ENCODE assay signal across 10 cellular contexts in the genomic region with DNA sequence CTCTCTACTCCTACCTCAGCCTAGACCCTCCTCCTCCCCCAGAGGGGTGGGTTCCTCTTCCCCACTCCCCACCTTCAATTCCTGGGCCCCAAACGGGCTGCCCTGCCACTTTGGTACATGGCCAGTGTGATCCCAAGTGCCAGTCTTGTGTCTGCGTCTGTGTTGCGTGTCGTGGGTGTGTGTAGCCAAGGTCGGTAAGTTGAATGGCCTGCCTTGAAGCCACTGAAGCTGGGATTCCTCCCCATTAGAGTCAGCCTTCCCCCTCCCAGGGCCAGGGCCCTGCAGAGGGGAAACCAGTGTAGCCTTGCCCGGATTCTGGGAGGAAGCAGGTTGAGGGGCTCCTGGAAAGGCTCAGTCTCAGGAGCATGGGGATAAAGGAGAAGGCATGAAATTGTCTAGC. TPM values are rescaled to one million over a fixed set of nuclear protein-coding genes. Genes with fewer than 3 reads are reported as not detected.
DNase-seq lines count a peak whose midpoint lies in the region; ATAC-seq and TF ChIP-seq lines count a peak whose summit lies in the region.
"Had no signal": no experiment of that assay in that cellular context is flagged by ENCODE, and none has a peak within 500 bp of the region (broad histone marks: within the 10 kb centered on the region; RNA-seq: fewer than 3 reads in every experiment).

No MANE protein-coding gene starts in this region.

- POLR2A ChIA-PET in T-cell (lab: Charles Lee) = no interaction called here

- H3K36me3 ChIP-seq in gastroesophageal sphincter (peaks cover 0 to 19% of the 10 kb centered on the region in 2 donors), gastrocnemius medialis (no peaks in the 10 kb centered on the region)

- no peak for TF ChIP-seq EP300 in gastroesophageal sphincter (IDR thresholded peaks at IDR 0.05)

- peaks cover 59% of the 10 kb centered on the region for H3K36me3 Mint-ChIP-seq in activated T-cell treated with anti-CD3 and anti-CD28 coated beads, Interleukin-2, amount 50 U/mL, for 24 hours (ENCODE audit: low read depth)
- peaks cover 20% of the 10 kb centered on the region for H3K36me3 Mint-ChIP-seq in activated T-cell treated with anti-CD3 and anti-CD28 coated beads, Interleukin-2, amount 50 U/mL, for 4 hours (ENCODE audit: insufficient read depth)
- peaks cover 21% of the 10 kb centered on the region for H3K36me3 Mint-ChIP-seq in T-cell
- H3K36me3 Mint-ChIP-seq in endothelial cell (ENCODE audit: low read depth, unreplicated experiment) = peaks cover 8% of the 10 kb centered on the region

- H3K4me3 ChIP-seq in gastroesophageal sphincter (no peak overlapping the region), gastrocnemius medialis (no peak overlapping the region)
- H3K4me3 ChIP-seq: smooth muscle cell had no signal

- TF ChIP-seq POLR2A in gastroesophageal sphincter (IDR thresholded peaks at IDR 0.05) (no peak), gastrocnemius medialis (IDR thresholded peaks at IDR 0.05) (no peak)

- H3K27me3 Mint-ChIP-seq in activated T-cell treated with anti-CD3 and anti-CD28 coated beads, Interleukin-2, amount 50 U/mL, for 24 hours = no peaks in the 10 kb centered on the region
- no peaks in the 10 kb centered on the region for H3K27me3 Mint-ChIP-seq in activated T-cell treated with anti-CD3 and anti-CD28 coated beads, Interleukin-2, amount 50 U/mL, for 4 hours (ENCODE audit: low read depth)
- H3K27me3 Mint-ChIP-seq in T-cell (no peaks in the 10 kb centered on the region), endothelial cell (ENCODE audit: unreplicated experiment) (peaks cover 16% of the 10 kb centered on the region)

- H3K4me3 Mint-ChIP-seq in activated T-cell treated with anti-CD3 and anti-CD28 coated beads, Interleukin-2, amount 50 U/mL, for 24 hours = no peak overlapping the region
- H3K4me3 Mint-ChIP-seq in activated T-cell treated with anti-CD3 and anti-CD28 coated beads, Interleukin-2, amount 50 U/mL, for 4 hours = no peak overlapping the region
- no peak overlapping the region for H3K4me3 Mint-ChIP-seq in T-cell
- no peak overlapping the region for H3K4me3 Mint-ChIP-seq in endothelial cell (ENCODE audit: unreplicated experiment)

- H3K27ac Mint-ChIP-seq in activated T-cell treated with anti-CD3 and anti-CD28 coated beads, Interleukin-2, amount 50 U/mL, for 24 hours = peak overlapping the region; percentile 88
- peak overlapping the region; percentile 72 to 73 for H3K27ac Mint-ChIP-seq in T-cell
- H3K27ac Mint-ChIP-seq in endothelial cell (ENCODE audit: unreplicated experiment) = no peak overlapping the region

- H3K27ac ChIP-seq in gastroesophageal sphincter (no peak overlapping the region), gastrocnemius medialis (peak overlapping the region in 3 of 4 donors; percentile 8 to 27 (median 15))
- H3K27ac ChIP-seq: HL-60 had no signal

- intact Hi-C loops in gastrocnemius medialis (cut with DNase I; ENCODE audit: low total_unique reads) = no loop called here

- CTCF ChIA-PET in T-cell (lab: Charles Lee) = interaction anchor here (0.7 to 5.3 kb wide), 7 partner anchors 10 to 86 kb away, joined by 3 to 74 read pairs (median 3); no protein-coding TSS in a partner anchor

- no peak for DNase-seq in activated T-cell treated with anti-CD3 and anti-CD28 coated beads, Interleukin-2, amount 50 U/mL, for 24 hours
- DNase-seq in activated T-cell treated with anti-CD3 and anti-CD28 coated beads, Interleukin-2, amount 50 U/mL, for 4 hours = no peak
- DNase-seq in T-cell (no peak), gastrocnemius medialis (no peak), endothelial cell (ENCODE audit: low spot score) (no peak), ecto neural progenitor cell (ENCODE audit: low spot score) (no peak)

- H3K9me3 ChIP-seq in gastroesophageal sphincter (no peaks in the 10 kb centered on the region), gastrocnemius medialis (no peaks in the 10 kb centered on the region)

- 33% methylated on average over 1 of the region's 6 CpGs; no CpG with 5 or more reads in 1 of the 2 donors for WGBS in gastroesophageal sphincter (ENCODE audit: low coverage in 1 of 2), 2 donors

- H3K4me1 ChIP-seq in gastroesophageal sphincter (peaks cover 0 to 15% (median 6%) of the 10 kb centered on the region in 3 donors), gastrocnemius medialis (peaks cover 0 to 3% of the 10 kb centered on the region in 2 donors)

- H3K27me3 ChIP-seq in gastroesophageal sphincter = peaks cover 5% of the 10 kb centered on the region
- H3K27me3 ChIP-seq in gastrocnemius medialis = no peaks in the 10 kb centered on the region

- TF ChIP-seq CTCF in gastroesophageal sphincter (IDR thresholded peaks at IDR 0.05) (no peak), gastrocnemius medialis (IDR thresholded peaks at IDR 0.05 in 4 of 5, conservative IDR thresholded peaks at IDR 0.05 in 1 of 5) (no peak), endothelial cell (IDR thresholded peaks at IDR 0.05; ENCODE audit: unreplicated experiment) (no peak)

- no peaks in the 10 kb centered on the region for H3K9me3 Mint-ChIP-seq in activated T-cell treated with anti-CD3 and anti-CD28 coated beads, Interleukin-2, amount 50 U/mL, for 24 hours
- H3K9me3 Mint-ChIP-seq in activated T-cell treated with anti-CD3 and anti-CD28 coated beads, Interleukin-2, amount 50 U/mL, for 4 hours = no peaks in the 10 kb centered on the region
- H3K9me3 Mint-ChIP-seq in T-cell (no peaks in the 10 kb centered on the region), endothelial cell (ENCODE audit: unreplicated experiment) (no peaks in the 10 kb centered on the region)

- in situ Hi-C loops in gastrocnemius medialis (cut with MboI; ENCODE audit: low sequenced_read_pairs in 4 of 4) = loop anchor here in 2 of 4 donors (5.0 to 25.0 kb wide), 3 partner anchors 81 to 371 kb away; a partner anchor contains a TSS

- ATAC-seq in activated T-cell treated with anti-CD3 and anti-CD28 coated beads, Interleukin-2, amount 50 U/mL, for 4 hours = no peak
- ATAC-seq in T-cell (replicated peaks in 1 of 4) (no peak), gastroesophageal sphincter (peak; percentile 10), gastrocnemius medialis (peak; percentile 6 to 10), HG03460 (IDR thresholded peaks at IDR 0.05; ENCODE audit: unreplicated experiment) (no peak)

- peaks cover 66% of the 10 kb centered on the region for H3K4me1 Mint-ChIP-seq in activated T-cell treated with anti-CD3 and anti-CD28 coated beads, Interleukin-2, amount 50 U/mL, for 24 hours (ENCODE audit: low read depth)
- peaks cover 59% of the 10 kb centered on the region for H3K4me1 Mint-ChIP-seq in activated T-cell treated with anti-CD3 and anti-CD28 coated beads, Interleukin-2, amount 50 U/mL, for 4 hours (ENCODE audit: low read depth)
- H3K4me1 Mint-ChIP-seq in T-cell (peaks cover 47 to 73% (median 65%) of the 10 kb centered on the region in 3 donors), endothelial cell (ENCODE audit: unreplicated experiment) (peaks cover 13% of the 10 kb centered on the region)

RNA-seq across cellular contexts. Expression of a gene that starts 21.6 kb away (rescaled TPM):
- total RNA-seq in activated T-cell treated with anti-CD3 and anti-CD28 coated beads, Interleukin-2, amount 50 U/mL, for 4 hours = 10 to 100 TPM; 24.0 to 26.6 (median 26.5) TPM
- 10 to 100 TPM; 73.5 to 85.9 (median 75.8) TPM for total RNA-seq in T-cell
- 10 to 100 TPM; 62.3 to 95.5 (median 81.5) TPM for total RNA-seq in gastroesophageal sphincter
- total RNA-seq in gastrocnemius medialis = 10 to 100 TPM; 60.9 to 91.6 (median 71.6) TPM
- 37.8 TPM for total RNA-seq in endothelial cell (ENCODE audit: unreplicated experiment)

RNA-seq across cellular contexts. Expression of a gene that starts 41.5 kb away (rescaled TPM):
- 100 to 1,000 TPM; 218 to 255 (median 229) TPM for total RNA-seq in activated T-cell treated with anti-CD3 and anti-CD28 coated beads, Interleukin-2, amount 50 U/mL, for 4 hours
- total RNA-seq in T-cell (100 to 1,000 TPM in 2 of 5 donors, 10 to 100 TPM in 3; 55.0 to 130 (median 99.6) TPM), gastroesophageal sphincter (10 to 100 TPM; 10.9 to 34.9 (median 31.0) TPM), gastrocnemius medialis (10 to 100 TPM; 14.0 to 29.5 (median 18.8) TPM), endothelial cell (ENCODE audit: unreplicated experiment) (142 TPM)

Comparison
In these comparisons a context has a peak if more than half of its experiments do, and no peak if none do; other contexts are left out.
1. ATAC-seq: peak in gastroesophageal sphincter (single experiment) and gastrocnemius medialis (2 of 2); none in activated T-cell treated with anti-CD3 and anti-CD28 coated beads, Interleukin-2, amount 50 U/mL, for 4 hours (0 of 2), T-cell (0 of 4) and HG03460 (single experiment).
2. H3K27ac ChIP-seq: peak in gastrocnemius medialis (3 of 4); none in gastroesophageal sphincter (0 of 4).